Comparison of ENCODE assay signal across 17 cellular contexts in the genomic region with DNA sequence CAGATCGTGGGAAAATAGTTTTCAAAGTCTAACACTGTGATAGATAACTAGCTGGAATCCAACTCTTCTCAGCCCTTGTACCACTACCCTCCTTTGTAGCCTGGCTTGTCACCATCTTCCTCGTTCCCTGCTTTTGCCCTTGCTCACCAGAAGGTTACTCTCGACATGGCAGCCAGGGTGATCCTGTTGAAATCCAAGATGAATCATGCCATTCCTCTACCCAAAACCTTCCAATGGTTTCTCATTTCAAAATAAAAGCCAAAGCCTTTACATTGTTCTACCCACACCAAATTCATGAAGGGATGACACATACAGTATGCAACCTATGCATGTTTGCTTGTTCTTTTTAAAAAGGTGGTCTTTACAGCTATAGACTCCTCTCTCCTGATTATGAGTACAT. TPM values are rescaled to one million over a fixed set of nuclear protein-coding genes. Genes with fewer than 3 reads are reported as not detected.
A peak's percentile ranks its signal among the peaks of the same experiment; 100 is the strongest.
DNase-seq lines count a peak whose midpoint lies in the region; ATAC-seq and TF ChIP-seq lines count a peak whose summit lies in the region.
"Had no signal": no experiment of that assay in that cellular context is flagged by ENCODE, and none has a peak within 500 bp of the region (broad histone marks: within the 10 kb centered on the region; RNA-seq: fewer than 3 reads in every experiment).

No MANE protein-coding gene starts in this region.

- H3K27me3 ChIP-seq in IMR-90 (ENCODE audit: control insufficient read depth, insufficient read depth, low read length) (no peaks in the 10 kb centered on the region), foreskin keratinocyte (no peaks in the 10 kb centered on the region)
- H3K27me3 ChIP-seq: vagina had no signal

- peak overlapping the region; percentile 78 for H3K27ac Mint-ChIP-seq in activated naive CD8-positive, alpha-beta T cell treated with anti-CD3 and anti-CD28 coated beads, Interleukin-2, amount 50 U/mL, for 24 hours
- no peak overlapping the region for H3K27ac Mint-ChIP-seq in chondrocyte (ENCODE audit: unreplicated experiment)
- H3K27ac Mint-ChIP-seq: progenitor cell of endocrine pancreas had no signal

- H3K9me3 Mint-ChIP-seq in activated naive CD8-positive, alpha-beta T cell treated with anti-CD3 and anti-CD28 coated beads, Interleukin-2, amount 50 U/mL, for 24 hours, result no peaks in the 10 kb centered on the region
- H3K9me3 Mint-ChIP-seq in chondrocyte (ENCODE audit: low read depth), result no peaks in the 10 kb centered on the region

- no peak overlapping the region for H2AFZ ChIP-seq in IMR-90 (replicated peaks; ENCODE audit: low read length, poor library complexity)

- no peak overlapping the region for H3K14ac ChIP-seq in IMR-90 (replicated peaks; ENCODE audit: low read depth, low read length)

- no peaks in the 10 kb centered on the region for H3K27me3 Mint-ChIP-seq in activated naive CD8-positive, alpha-beta T cell treated with anti-CD3 and anti-CD28 coated beads, Interleukin-2, amount 50 U/mL, for 24 hours
- no peaks in the 10 kb centered on the region for H3K27me3 Mint-ChIP-seq in chondrocyte (ENCODE audit: low read depth)
- H3K27me3 Mint-ChIP-seq: progenitor cell of endocrine pancreas had no signal

- no peak overlapping the region for H4K5ac ChIP-seq in IMR-90 (ENCODE audit: low read depth, low read length)

- peak; percentile 19 for DNase-seq in EH (ENCODE audit: low read depth)
- peak; percentile 33 for DNase-seq in IMR-90
- no peak for DNase-seq in activated naive CD8-positive, alpha-beta T cell treated with anti-CD3 and anti-CD28 coated beads, Interleukin-2, amount 50 U/mL, for 24 hours
- peak; percentile 38 to 73 for DNase-seq in foreskin keratinocyte
- no peak for DNase-seq in chondrocyte (ENCODE audit: low spot score)
- no peak for DNase-seq in activated CD4-positive, alpha-beta T cell treated with anti-CD3 and anti-CD28 coated beads for 48 hours
- no peak for DNase-seq in AML-193 (lab: John Stamatoyannopoulos, UW)
- DNase-seq: activated naive CD4-positive, alpha-beta T cell; hypothalamus; NCI-H1417 treated with DMSO at 0.1 percent for 48 hours; NCI-H446 treated with DMSO at 0.1 percent for 48 hours; stimulated activated CD4-positive, alpha-beta T cell treated with anti-CD3 and anti-CD28 coated beads, Interleukin-12 subunit alpha, Interleukin-12 subunit beta, amount 100 ng/mL, for 4 hours had no signal

- CTCF ChIA-PET in IMR-90 (lab: Yijun Ruan, JAX), result no interaction called here

- H3K27ac ChIP-seq in IMR-90 (ENCODE audit: insufficient read depth, low read length) (no peak overlapping the region), foreskin keratinocyte (no peak overlapping the region)
- H3K27ac ChIP-seq: epithelial cell of prostate, SK-N-MC, vagina had no signal

- H3K4me2 ChIP-seq in IMR-90 (ENCODE audit: low read depth, low read length), result no peak overlapping the region

- TF ChIP-seq POLR2A in IMR-90 (IDR thresholded peaks at IDR 0.05; ENCODE audit: low read depth, low read length), result no peak

- H3K36me3 ChIP-seq in IMR-90 (ENCODE audit: control insufficient read depth, insufficient read depth, low read length), result no peaks in the 10 kb centered on the region
- H3K36me3 ChIP-seq: vagina had no signal

- no peak overlapping the region for H4K8ac ChIP-seq in IMR-90 (ENCODE audit: low read depth in 2 of 2, low read length in 2 of 2)

- no peaks in the 10 kb centered on the region for H3K9me1 ChIP-seq in IMR-90 (ENCODE audit: insufficient read depth, low read length)

- no peak overlapping the region for H2BK20ac ChIP-seq in IMR-90 (ENCODE audit: low read depth, low read length)

- TF ChIP-seq CTCF in IMR-90 (conservative IDR thresholded peaks at IDR 0.05; ENCODE audit: low read depth, low read length) (no peak), foreskin keratinocyte (conservative IDR thresholded peaks at IDR 0.05) (no peak), chondrocyte (IDR thresholded peaks at IDR 0.05) (no peak)

- dilution Hi-C loops in IMR-90 (cut with HindIII; ENCODE audit: low sequenced_read_pairs, unreplicated experiment), result no loop called here

- 33% methylated on average over 2 of the region's 3 CpGs; no CpG with 5 or more reads in 1 of the 2 experiments for WGBS in IMR-90 (ENCODE audit: extremely low coverage in 2 of 2, insufficient read length in 1 of 2), 2 experiments

- no peak for TF ChIP-seq RAD21 in IMR-90 (IDR thresholded peaks at IDR 0.05; ENCODE audit: low read length)

- H2BK120ac ChIP-seq in IMR-90 (ENCODE audit: low read depth, low read length), result no peak overlapping the region

- no peak overlapping the region for H2AK5ac ChIP-seq in IMR-90 (ENCODE audit: low read depth, low read length)

- H2AK9ac ChIP-seq in IMR-90 (replicated peaks; ENCODE audit: low read depth, low read length, poor library complexity), result no peak overlapping the region

- no peak overlapping the region for H4K91ac ChIP-seq in IMR-90 (ENCODE audit: insufficient read depth, low read depth, low read length)

- no peak overlapping the region for H3K4me3 Mint-ChIP-seq in activated naive CD8-positive, alpha-beta T cell treated with anti-CD3 and anti-CD28 coated beads, Interleukin-2, amount 50 U/mL, for 24 hours
- H3K4me3 Mint-ChIP-seq in chondrocyte (ENCODE audit: unreplicated experiment), result no peak overlapping the region

- H4K20me1 ChIP-seq in IMR-90 (ENCODE audit: insufficient read depth, low read length), result no peaks in the 10 kb centered on the region

- H3K79me1 ChIP-seq in IMR-90 (ENCODE audit: low read depth in 1 of 2, low read length in 2 of 2), result no peaks in the 10 kb centered on the region

- no peak overlapping the region for H2BK5ac ChIP-seq in IMR-90 (ENCODE audit: low read depth, low read length, poor library complexity, severe bottlenecking)

- H3K9me3 ChIP-seq in IMR-90 (ENCODE audit: control insufficient read depth, insufficient read depth, low read length), result no peaks in the 10 kb centered on the region
- H3K9me3 ChIP-seq: vagina had no signal

- H3K56ac ChIP-seq in IMR-90 (ENCODE audit: extremely low read depth, insufficient read depth, low read length), result no peak overlapping the region

- no peak overlapping the region for H3K9ac ChIP-seq in IMR-90 (ENCODE audit: low read depth, low read length)

- intact Hi-C loops in IMR-90 (cut with micrococcal nuclease), result no loop called here

- no TSS peak for BruUV-seq in IMR-90 (replicated peaks; lab: Mats Ljungman, UMichigan)

- peaks cover 41% of the 10 kb centered on the region for H3K36me3 Mint-ChIP-seq in activated naive CD8-positive, alpha-beta T cell treated with anti-CD3 and anti-CD28 coated beads, Interleukin-2, amount 50 U/mL, for 24 hours (ENCODE audit: low read depth)
- no peaks in the 10 kb centered on the region for H3K36me3 Mint-ChIP-seq in chondrocyte (ENCODE audit: low read depth)

- peak; percentile 44 for ATAC-seq in IMR-90 (ENCODE audit: low read depth)
- no peak for ATAC-seq in activated naive CD8-positive, alpha-beta T cell treated with anti-CD3 and anti-CD28 coated beads, Interleukin-2, amount 50 U/mL, for 24 hours
- ATAC-seq in foreskin keratinocyte, result peak; percentile 89
- no peak for ATAC-seq in HG03139 (IDR thresholded peaks at IDR 0.05; ENCODE audit: unreplicated experiment)

- in situ Hi-C loops in IMR-90 (cut with MboI; ENCODE audit: low sequenced_read_pairs), result no loop called here

- H3K4ac ChIP-seq in IMR-90 (ENCODE audit: low read depth, low read length), result no peak overlapping the region

- POLR2A ChIA-PET in IMR-90 (lab: Charles Lee; ENCODE audit: unreplicated experiment), result no interaction called here

- no peak overlapping the region for H3K18ac ChIP-seq in IMR-90 (ENCODE audit: low read depth, low read length)

- H3K4me1 ChIP-seq in IMR-90 (ENCODE audit: control insufficient read depth, insufficient read depth, low read length), result no peaks in the 10 kb centered on the region
- peaks cover 4% of the 10 kb centered on the region for H3K4me1 ChIP-seq in foreskin keratinocyte
- H3K4me1 ChIP-seq: vagina had no signal

- peaks cover 96% of the 10 kb centered on the region for H3K4me1 Mint-ChIP-seq in activated naive CD8-positive, alpha-beta T cell treated with anti-CD3 and anti-CD28 coated beads, Interleukin-2, amount 50 U/mL, for 24 hours
- H3K4me1 Mint-ChIP-seq in chondrocyte (ENCODE audit: low read depth), result peaks cover 9% of the 10 kb centered on the region

- H2BK15ac ChIP-seq in IMR-90 (ENCODE audit: low read depth, low read length), result no peak overlapping the region

- no peak overlapping the region for H3K23ac ChIP-seq in IMR-90 (ENCODE audit: low read depth, low read length)

- H3K4me3 ChIP-seq in IMR-90 (ENCODE audit: insufficient read depth, low read depth, low read length), result no peak overlapping the region
- H3K4me3 ChIP-seq: SK-N-MC, vagina had no signal

TF ChIP-seq in IMR-90, 13 proteins besides CTCF, POLR2A, EP300 and RAD21 (continues in another document):
- TF ChIP-seq, protein P1, sequence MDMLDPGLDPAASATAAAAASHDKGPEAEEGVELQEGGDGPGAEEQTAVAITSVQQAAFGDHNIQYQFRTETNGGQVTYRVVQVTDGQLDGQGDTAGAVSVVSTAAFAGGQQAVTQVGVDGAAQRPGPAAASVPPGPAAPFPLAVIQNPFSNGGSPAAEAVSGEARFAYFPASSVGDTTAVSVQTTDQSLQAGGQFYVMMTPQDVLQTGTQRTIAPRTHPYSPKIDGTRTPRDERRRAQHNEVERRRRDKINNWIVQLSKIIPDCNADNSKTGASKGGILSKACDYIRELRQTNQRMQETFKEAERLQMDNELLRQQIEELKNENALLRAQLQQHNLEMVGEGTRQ (IDR thresholded peaks at IDR 0.05; ENCODE audit: low read depth, low read length), result no peak
- TF ChIP-seq RCOR1 (IDR thresholded peaks at IDR 0.05; ENCODE audit: insufficient replicate concordance, low read length) (no peak), NFE2L2 (IDR thresholded peaks at IDR 0.05; ENCODE audit: low read depth, low read length) (no peak), CEBPB (IDR thresholded peaks at IDR 0.05; ENCODE audit: low read depth, low read length) (no peak), MAFK (IDR thresholded peaks at IDR 0.05; ENCODE audit: low read depth, low read length) (no peak), FOS (IDR thresholded peaks at IDR 0.05; ENCODE audit: low read depth, low read length) (no peak), MAZ (IDR thresholded peaks at IDR 0.05; ENCODE audit: borderline replicate concordance, low read depth, low read length) (no peak), CHD1 (IDR thresholded peaks at IDR 0.05; ENCODE audit: low read depth, low read length) (no peak)

RNA-seq across cellular contexts. Expression of a gene that starts 45.7 kb away (rescaled TPM):
- 0.28 and 0.36 TPM in 2 replicates for total RNA-seq in IMR-90 (2012; rRNA removed)
- 0.47 and 0.48 TPM in 2 replicates for polyA plus RNA-seq in IMR-90 (2012; rRNA removed)
- 0.07 and 0.08 TPM in 2 replicates for polyA plus RNA-seq in IMR-90 (2012; cell fraction: cytosol; rRNA removed)
- polyA plus RNA-seq in IMR-90 (2012; cell fraction: nucleus; rRNA removed; ENCODE audit: low replicate concordance), result 0.27 and 3.1 TPM in 2 replicates
- 0.46 and 0.71 TPM in 2 replicates for total RNA-seq in foreskin keratinocyte
- polyA plus RNA-seq in foreskin keratinocyte, result 0.25 and 0.30 TPM in 2 replicates
- total RNA-seq in chondrocyte, result 1.3 to 12.4 TPM (median 11.5 TPM) in 3 replicates

Comparison
In these comparisons a context has a peak if more than half of its experiments do, and no peak if none do; other contexts are left out.
1. DNase-seq: peak in EH (single experiment), IMR-90 (single experiment) and foreskin keratinocyte (2 of 2); none in activated naive CD8-positive, alpha-beta T cell treated with anti-CD3 and anti-CD28 coated beads, Interleukin-2, amount 50 U/mL, for 24 hours (single experiment), chondrocyte (single experiment), activated CD4-positive, alpha-beta T cell treated with anti-CD3 and anti-CD28 coated beads for 48 hours (single experiment) and AML-193 (0 of 2).
2. ATAC-seq: peak in IMR-90 (single experiment) and foreskin keratinocyte (single experiment); none in activated naive CD8-positive, alpha-beta T cell treated with anti-CD3 and anti-CD28 coated beads, Interleukin-2, amount 50 U/mL, for 24 hours (single experiment) and HG03139 (single experiment).